In the genomic region with DNA sequence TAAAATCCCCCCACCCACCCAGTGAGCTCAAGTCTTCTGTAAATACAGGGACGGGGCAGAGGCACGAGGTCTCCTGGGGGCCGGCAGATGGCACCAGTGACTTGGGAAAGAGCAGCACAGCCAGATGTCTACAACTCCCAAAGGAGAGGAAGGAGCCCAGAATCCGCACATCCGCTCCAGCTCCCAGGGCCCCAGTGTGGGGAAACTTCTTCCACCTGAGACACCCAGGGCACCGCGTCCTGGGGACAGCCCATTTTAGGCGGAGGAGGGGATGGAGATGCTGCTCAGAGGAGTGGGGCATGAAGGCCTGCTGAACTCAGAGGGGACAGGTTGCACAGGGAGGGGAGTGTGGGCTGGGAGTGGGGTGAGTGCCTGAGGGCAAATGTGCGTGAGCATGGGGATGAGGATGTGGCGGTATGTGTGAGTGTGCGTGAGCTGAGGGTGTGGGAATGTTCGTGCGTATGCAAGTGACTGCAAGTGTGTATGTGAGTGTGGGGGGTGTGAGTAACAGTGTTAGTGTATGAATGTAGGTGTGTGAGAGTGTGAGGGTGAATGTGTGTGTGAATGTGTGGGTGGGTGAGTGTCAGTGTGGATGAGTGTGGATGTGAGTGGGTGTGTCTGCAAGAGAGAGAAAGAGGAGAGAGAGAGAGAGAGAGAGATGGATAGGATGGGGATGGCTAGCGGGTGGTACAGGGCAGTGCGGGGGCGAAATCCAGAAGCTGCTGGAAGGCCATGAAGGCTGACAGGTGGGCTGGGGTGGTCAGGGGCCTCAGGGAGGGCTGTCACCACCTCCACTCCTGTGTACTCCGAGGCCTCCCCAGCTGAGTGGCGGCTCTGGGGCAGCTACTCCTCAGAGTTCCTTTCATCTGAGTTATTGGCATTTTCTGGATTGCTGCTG, we compare ENCODE assay signal across 8 cellular contexts.
DNase-seq lines count a peak whose midpoint lies in the region; ATAC-seq, FAIRE-seq and TF ChIP-seq lines count a peak whose summit lies in the region.

No MANE protein-coding gene starts in this region.

- TF ChIP-seq RAD21 in A549 (conservative IDR thresholded peaks at IDR 0.05 in 1 of 2, IDR thresholded peaks at IDR 0.05 in 1 of 2) = peak; percentile 96 to 97

- FAIRE-seq in A549 (lab: Jason Lieb, UNC) = no peak
- FAIRE-seq in bronchial epithelial cell (lab: Jason Lieb, UNC) = no peak

- H3K36me3 ChIP-seq in bronchial epithelial cell (ENCODE audit: control insufficient read depth, insufficient read depth, low read length) = no peaks in the 10 kb centered on the region

- POLR2A ChIA-PET in A549 (lab: Yijun Ruan, JAX) (interaction anchor here (0.6 to 1.3 kb wide), 5 partner anchors 9 to 434 kb away, joined by 3 to 6 read pairs (median 3); a partner anchor contains a TSS), GM10248 (lab: Yijun Ruan, JAX) (interaction anchor here (0.6 kb wide), 2 partner anchors 623 to 896 kb away, joined by 3 to 6 read pairs; no protein-coding TSS in a partner anchor)

- peaks cover 11% of the 10 kb centered on the region for H3K4me1 ChIP-seq in A549

- peak; percentile 87 for TF ChIP-seq CTCF in A549 (IDR thresholded peaks at IDR 0.05)
- peak; percentile 53 for TF ChIP-seq CTCF in GM10248 (IDR thresholded peaks at IDR 0.05; ENCODE audit: control extremely low read depth, extremely low read depth, low read depth, missing control alignments)
- peak; percentile 69 for TF ChIP-seq CTCF in bronchial epithelial cell (IDR thresholded peaks at IDR 0.05; ENCODE audit: insufficient read depth, low read length, severe bottlenecking)

- H3K9me3 ChIP-seq in A549 = no peaks in the 10 kb centered on the region

- DNase-seq in A549 (ENCODE audit: low read depth in 1 of 2, low spot score in 1 of 2) = peak; percentile 66 to 84
- DNase-seq in GM10248 (ENCODE audit: extremely low spot score) = no peak
- peak; percentile 84 for DNase-seq in NCI-H460 (ENCODE audit: extremely low read depth, low read depth)
- DNase-seq in bronchial epithelial cell (ENCODE audit: low read depth) = peak; percentile 57
- DNase-seq in midbrain (lab: John Stamatoyannopoulos, UW) = peak; percentile 33
- DNase-seq in stimulated activated naive CD4-positive, alpha-beta T cell (lab: John Stamatoyannopoulos, UW) = no peak

- peak overlapping the region; percentile 33 for H3K4me3 ChIP-seq in A549
- H3K4me3 ChIP-seq in bronchial epithelial cell (ENCODE audit: low read depth, low read length) = no peak overlapping the region

- WGBS in A549 (ENCODE audit: missing lambda C conversion rate) = 46% methylated on average over 14 of the region's 18 CpGs

- H3K27me3 ChIP-seq in bronchial epithelial cell (ENCODE audit: control insufficient read depth, insufficient read depth, low read length) = no peaks in the 10 kb centered on the region

- ATAC-seq in A549 (peak; percentile 98 to 99), HG03175 (IDR thresholded peaks at IDR 0.05; ENCODE audit: unreplicated experiment) (no peak), HG03159 (IDR thresholded peaks at IDR 0.05; ENCODE audit: unreplicated experiment) (no peak)

- H3K4me2 ChIP-seq in A549 = peak overlapping the region; percentile 89

- H3K27ac ChIP-seq in A549 = peak overlapping the region; percentile 80 to 83

- no peak for TF ChIP-seq EP300 in A549 (IDR thresholded peaks at IDR 0.05)

- TF ChIP-seq POLR2A in A549 (IDR thresholded peaks at IDR 0.05; ENCODE audit: low read length) = no peak

- CTCF ChIA-PET in A549 (lab: Yijun Ruan, JAX) (interaction anchor here (0.6 to 11.9 kb wide), 107 partner anchors 7 to 1610 kb away, joined by 3 to 480 read pairs (median 5); a partner anchor contains a TSS), GM10248 (lab: Yijun Ruan, JAX) (interaction anchor here (0.5 to 3.4 kb wide), 18 partner anchors 7 to 867 kb away, joined by 3 to 30 read pairs (median 4); a partner anchor contains a TSS)

TF ChIP-seq in A549, 52 proteins besides CTCF, POLR2A, EP300 and RAD21:
- TF ChIP-seq SMC3 (IDR thresholded peaks at IDR 0.05) (peak; percentile 91), FOXS1 (CRISPR knock-in tag; IDR thresholded peaks at IDR 0.05) (no peak), MYC (IDR thresholded peaks at IDR 0.05; ENCODE audit: borderline replicate concordance, low read length) (0 out of 2 replicates have a peak, but pooled peaks have one; percentile 11), MAZ (IDR thresholded peaks at IDR 0.05; ENCODE audit: borderline replicate concordance, low read depth, low read length) (no peak)
- TF ChIP-seq, protein P1, sequence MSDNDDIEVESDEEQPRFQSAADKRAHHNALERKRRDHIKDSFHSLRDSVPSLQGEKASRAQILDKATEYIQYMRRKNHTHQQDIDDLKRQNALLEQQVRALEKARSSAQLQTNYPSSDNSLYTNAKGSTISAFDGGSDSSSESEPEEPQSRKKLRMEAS (IDR thresholded peaks at IDR 0.05) = peak; percentile 64; the same call in 1 of the 2 replicates

Comparison
In these comparisons a context has a peak if more than half of its experiments do, and no peak if none do; other contexts are left out.
1. ATAC-seq: peak in A549 (2 of 2); none in HG03175 (single experiment) and HG03159 (single experiment).
2. DNase-seq: peak in A549 (2 of 2), NCI-H460 (single experiment), bronchial epithelial cell (single experiment) and midbrain (single experiment); none in GM10248 (single experiment) and stimulated activated naive CD4-positive, alpha-beta T cell (0 of 6).
3. Peak in every context shown above with its lines, with median percentiles within 50 percentile points of each other: CTCF ChIP-seq.